2 cellular contexts compared by ENCODE assay signal in genomic region chr19:55640043-55640576, GRCh38.
A peak's percentile ranks its signal among the peaks of the same experiment; 100 is the strongest.
TF ChIP-seq lines count a peak whose summit lies in the region.

No MANE protein-coding gene starts in this region.

TF ChIP-seq in IMR-90, 13 proteins besides CTCF, POLR2A, EP300 and RAD21 (continued from another document):
- TF ChIP-seq ELK1 (IDR thresholded peaks at IDR 0.05; ENCODE audit: borderline replicate concordance, low read depth, low read length) (no peak), CEBPB (IDR thresholded peaks at IDR 0.05; ENCODE audit: low read depth, low read length) (no peak), MXI1 (IDR thresholded peaks at IDR 0.05; ENCODE audit: borderline replicate concordance, low read depth, low read length) (peak; percentile 82; the same call in 1 of the 2 replicates), MAFK (IDR thresholded peaks at IDR 0.05; ENCODE audit: low read depth, low read length) (no peak), USF2 (IDR thresholded peaks at IDR 0.05; ENCODE audit: low read depth, low read length) (peak; percentile 62)

TF ChIP-seq in WTC11, 78 proteins besides CTCF, POLR2A, EP300 and RAD21 (continued from another document and continues in another):
- TF ChIP-seq CREB1 (CRISPR knock-in tag; IDR thresholded peaks at IDR 0.05), result peak; percentile 89
- peak; percentile 86 for TF ChIP-seq FOXP1 (CRISPR knock-in tag; IDR thresholded peaks at IDR 0.05; ENCODE audit: borderline replicate concordance)
- peak; percentile 95 for TF ChIP-seq SMAD3 (CRISPR knock-in tag; IDR thresholded peaks at IDR 0.05; ENCODE audit: borderline replicate concordance)
- TF ChIP-seq CDX4 (CRISPR knock-in tag; IDR thresholded peaks at IDR 0.05; ENCODE audit: borderline replicate concordance), result no peak
- no peak for TF ChIP-seq ATF3 (CRISPR knock-in tag; conservative IDR thresholded peaks at IDR 0.05)
- no peak for TF ChIP-seq ZNF425 (CRISPR knock-in tag; conservative IDR thresholded peaks at IDR 0.05)
- no peak for TF ChIP-seq JAZF1 (CRISPR knock-in tag; IDR thresholded peaks at IDR 0.05)
- TF ChIP-seq OVOL2 (CRISPR knock-in tag; IDR thresholded peaks at IDR 0.05; ENCODE audit: borderline replicate concordance), result no peak
- TF ChIP-seq ESRRA (CRISPR knock-in tag; IDR thresholded peaks at IDR 0.05; ENCODE audit: borderline replicate concordance), result no peak
- TF ChIP-seq NR1H2 (CRISPR knock-in tag; IDR thresholded peaks at IDR 0.05), result peak; percentile 80
- TF ChIP-seq ZNF396 (CRISPR knock-in tag; IDR thresholded peaks at IDR 0.05; ENCODE audit: borderline replicate concordance), result no peak
- TF ChIP-seq SMAD4 (CRISPR knock-in tag; IDR thresholded peaks at IDR 0.05), result peak; percentile 94
- no peak for TF ChIP-seq HMGA2 (CRISPR knock-in tag; IDR thresholded peaks at IDR 0.05)
- no peak for TF ChIP-seq ZNF512 (CRISPR knock-in tag; IDR thresholded peaks at IDR 0.05; ENCODE audit: borderline replicate concordance)
- TF ChIP-seq PREB (CRISPR knock-in tag; IDR thresholded peaks at IDR 0.05; ENCODE audit: borderline replicate concordance), result no peak
- TF ChIP-seq ZNF423 (CRISPR knock-in tag; IDR thresholded peaks at IDR 0.05), result no peak
- peak; percentile 92 for TF ChIP-seq E2F1 (CRISPR knock-in tag; IDR thresholded peaks at IDR 0.05)
- peak; percentile 86 for TF ChIP-seq USF1 (CRISPR knock-in tag; IDR thresholded peaks at IDR 0.05)
- TF ChIP-seq GTF2I (CRISPR knock-in tag; conservative IDR thresholded peaks at IDR 0.05), result no peak
- peak; percentile 94 for TF ChIP-seq JUN (CRISPR knock-in tag; IDR thresholded peaks at IDR 0.05)
- no peak for TF ChIP-seq KAT7 (CRISPR knock-in tag; IDR thresholded peaks at IDR 0.05; ENCODE audit: borderline replicate concordance)
- TF ChIP-seq PRDM15 (CRISPR knock-in tag; IDR thresholded peaks at IDR 0.05), result peak; percentile 82
- TF ChIP-seq EMX1 (CRISPR knock-in tag; IDR thresholded peaks at IDR 0.05), result no peak
- TF ChIP-seq ZMAT4 (CRISPR knock-in tag; IDR thresholded peaks at IDR 0.05), result no peak
- no peak for TF ChIP-seq GRHL2 (CRISPR knock-in tag; IDR thresholded peaks at IDR 0.05; ENCODE audit: insufficient replicate concordance, severe bottlenecking)
- TF ChIP-seq FOXJ3 (CRISPR knock-in tag; IDR thresholded peaks at IDR 0.05; ENCODE audit: borderline replicate concordance), result no peak
- TF ChIP-seq GABPB1 (CRISPR knock-in tag; IDR thresholded peaks at IDR 0.05), result no peak
- TF ChIP-seq NFYB (CRISPR knock-in tag; conservative IDR thresholded peaks at IDR 0.05; ENCODE audit: low read depth), result peak; percentile 35; the same call in 1 of the 2 replicates
- TF ChIP-seq ZNF121 (CRISPR knock-in tag; IDR thresholded peaks at IDR 0.05), result peak; percentile 72; the same call in 1 of the 2 replicates
- TF ChIP-seq TEAD1 (CRISPR knock-in tag; IDR thresholded peaks at IDR 0.05), result peak; percentile 96
- TF ChIP-seq ZBTB21 (CRISPR knock-in tag; IDR thresholded peaks at IDR 0.05; ENCODE audit: borderline replicate concordance), result peak; percentile 78; the same call in 1 of the 2 replicates
- TF ChIP-seq MYBL2 (CRISPR knock-in tag; IDR thresholded peaks at IDR 0.05), result peak; percentile 67; the same call in 1 of the 2 replicates
- TF ChIP-seq HMGXB4 (CRISPR knock-in tag; IDR thresholded peaks at IDR 0.05), result peak; percentile 44
- TF ChIP-seq TCF7 (CRISPR knock-in tag; IDR thresholded peaks at IDR 0.05; ENCODE audit: low read depth), result peak; percentile 93; the same call in 1 of the 2 replicates
- TF ChIP-seq TEAD4 (CRISPR knock-in tag; IDR thresholded peaks at IDR 0.05), result peak; percentile 94
- no peak for TF ChIP-seq AFF4 (CRISPR knock-in tag; IDR thresholded peaks at IDR 0.05; ENCODE audit: borderline replicate concordance)
- peak; percentile 77 for TF ChIP-seq E2F4 (CRISPR knock-in tag; IDR thresholded peaks at IDR 0.05; ENCODE audit: borderline replicate concordance, low read depth)
- TF ChIP-seq NR3C1 (CRISPR knock-in tag; conservative IDR thresholded peaks at IDR 0.05; ENCODE audit: low read depth), result no peak
